In genomic region chr4:104747635-104748034, GRCh38 we compare ENCODE assay signal across 22 cellular contexts.
"Had no signal": no experiment of that assay in that cellular context is flagged by ENCODE, and none has a peak within 500 bp of the region (broad histone marks: within the 10 kb centered on the region; RNA-seq: fewer than 3 reads in every experiment).

No MANE protein-coding gene starts in this region.

- ATAC-seq: activated CD4-positive, alpha-beta T cell treated with anti-CD3 and anti-CD28 coated beads for 36 hours; activated CD8-positive, alpha-beta memory T cell treated with anti-CD3 and anti-CD28 coated beads, Interleukin-2, amount 10 ng/mL, durations not matched to agents 7 days and 5 days; gastroesophageal sphincter; left lobe of liver; mucosa of descending colon; naive thymus-derived CD4-positive, alpha-beta T cell; sciatic nerve; T-cell had no signal

- DNase-seq: activated CD4-positive, alpha-beta memory T cell treated with anti-CD3 and anti-CD28 coated beads for 36 hours; activated CD4-positive, alpha-beta T cell treated with anti-CD3 and anti-CD28 coated beads for 36 hours; activated CD8-positive, alpha-beta memory T cell treated with anti-CD3 and anti-CD28 coated beads, Interleukin-2, amount 10 ng/mL, durations not matched to agents 7 days and 5 days; activated naive CD4-positive, alpha-beta T cell treated with anti-CD3 and anti-CD28 coated beads for 36 hours; activated T-cell treated with anti-CD3 and anti-CD28 coated beads, Interleukin-2, amount 50 U/mL, for 1 hour; brain microvascular endothelial cell; cerebellar nuclear complex; effector memory CD4-positive, alpha-beta T cell; islet precursor cell; mucosa of descending colon; naive thymus-derived CD4-positive, alpha-beta T cell; ovary; spleen; stimulated activated CD4-positive, alpha-beta T cell treated with anti-CD3 and anti-CD28 coated beads, Interleukin-1b, Interleukin-23, amount 100 ng/mL, for 48 hours; T-cell; T-helper 9 cell had no signal

- H3K4me3 ChIP-seq: gastroesophageal sphincter, mucosa of descending colon, ovary, spleen had no signal

- H3K4me3 Mint-ChIP-seq: activated CD4-positive, alpha-beta memory T cell treated with anti-CD3 and anti-CD28 coated beads for 36 hours; activated CD4-positive, alpha-beta T cell treated with anti-CD3 and anti-CD28 coated beads for 36 hours; activated CD8-positive, alpha-beta memory T cell treated with anti-CD3 and anti-CD28 coated beads, Interleukin-2, amount 10 ng/mL, durations not matched to agents 7 days and 5 days; activated naive CD4-positive, alpha-beta T cell treated with anti-CD3 and anti-CD28 coated beads for 36 hours; dendritic cell treated with granulocyte-macrophage colony-stimulating factor and Interleukin-4, amounts not matched to agents 40 ng/mL and 50 ng/mL, for 4 days; naive thymus-derived CD4-positive, alpha-beta T cell; T-cell had no signal

- H3K9me3 ChIP-seq: gastroesophageal sphincter, mucosa of descending colon, ovary, spleen had no signal

- H3K27me3 Mint-ChIP-seq: activated CD4-positive, alpha-beta memory T cell treated with anti-CD3 and anti-CD28 coated beads for 36 hours; activated CD4-positive, alpha-beta T cell treated with anti-CD3 and anti-CD28 coated beads for 36 hours; activated CD8-positive, alpha-beta memory T cell treated with anti-CD3 and anti-CD28 coated beads, Interleukin-2, amount 10 ng/mL, durations not matched to agents 7 days and 5 days; dendritic cell treated with granulocyte-macrophage colony-stimulating factor and Interleukin-4, amounts not matched to agents 40 ng/mL and 50 ng/mL, for 4 days; naive thymus-derived CD4-positive, alpha-beta T cell; T-cell had no signal

- H3K4me1 Mint-ChIP-seq: activated CD4-positive, alpha-beta T cell treated with anti-CD3 and anti-CD28 coated beads for 36 hours had no signal

- H3K27ac ChIP-seq: brain microvascular endothelial cell, gastroesophageal sphincter, ovary, spleen had no signal

- H3K36me3 Mint-ChIP-seq: activated CD4-positive, alpha-beta memory T cell treated with anti-CD3 and anti-CD28 coated beads for 36 hours; activated CD8-positive, alpha-beta memory T cell treated with anti-CD3 and anti-CD28 coated beads, Interleukin-2, amount 10 ng/mL, durations not matched to agents 7 days and 5 days; naive thymus-derived CD4-positive, alpha-beta T cell; T-cell had no signal

- H3K27ac Mint-ChIP-seq: activated CD4-positive, alpha-beta memory T cell treated with anti-CD3 and anti-CD28 coated beads for 36 hours; activated CD4-positive, alpha-beta T cell treated with anti-CD3 and anti-CD28 coated beads for 36 hours; activated CD8-positive, alpha-beta memory T cell treated with anti-CD3 and anti-CD28 coated beads, Interleukin-2, amount 10 ng/mL, durations not matched to agents 7 days and 5 days; activated naive CD4-positive, alpha-beta T cell treated with anti-CD3 and anti-CD28 coated beads for 36 hours; activated T-helper 2 cell treated with anti-CD3 and anti-CD28 coated beads, Interferon-gamma antibody, Interleukin-2, Interleukin-4, amounts not matched to agents 10 μg/mL and 5 μg/mL and 100 μg/mL, durations not matched to agents 14 hours and 24 hours and 36 hours; dendritic cell treated with granulocyte-macrophage colony-stimulating factor and Interleukin-4, amounts not matched to agents 40 ng/mL and 50 ng/mL, for 4 days; naive thymus-derived CD4-positive, alpha-beta T cell; T-cell had no signal

- H3K36me3 ChIP-seq: brain microvascular endothelial cell, gastroesophageal sphincter, ovary, spleen had no signal

- H3K27me3 ChIP-seq: brain microvascular endothelial cell, gastroesophageal sphincter, ovary, spleen had no signal

- FAIRE-seq: urothelium cell line had no signal

- H3K9me3 Mint-ChIP-seq: activated CD4-positive, alpha-beta memory T cell treated with anti-CD3 and anti-CD28 coated beads for 36 hours; activated naive CD4-positive, alpha-beta T cell treated with anti-CD3 and anti-CD28 coated beads for 36 hours; activated T-helper 2 cell treated with anti-CD3 and anti-CD28 coated beads, Interferon-gamma antibody, Interleukin-2, Interleukin-4, amounts not matched to agents 10 μg/mL and 5 μg/mL and 100 μg/mL, durations not matched to agents 14 hours and 24 hours and 36 hours; dendritic cell treated with granulocyte-macrophage colony-stimulating factor and Interleukin-4, amounts not matched to agents 40 ng/mL and 50 ng/mL, for 4 days; T-cell had no signal

- H3K4me1 ChIP-seq: gastroesophageal sphincter had no signal
